ENCODE assay signal across 1 cellular context in the genomic region with DNA sequence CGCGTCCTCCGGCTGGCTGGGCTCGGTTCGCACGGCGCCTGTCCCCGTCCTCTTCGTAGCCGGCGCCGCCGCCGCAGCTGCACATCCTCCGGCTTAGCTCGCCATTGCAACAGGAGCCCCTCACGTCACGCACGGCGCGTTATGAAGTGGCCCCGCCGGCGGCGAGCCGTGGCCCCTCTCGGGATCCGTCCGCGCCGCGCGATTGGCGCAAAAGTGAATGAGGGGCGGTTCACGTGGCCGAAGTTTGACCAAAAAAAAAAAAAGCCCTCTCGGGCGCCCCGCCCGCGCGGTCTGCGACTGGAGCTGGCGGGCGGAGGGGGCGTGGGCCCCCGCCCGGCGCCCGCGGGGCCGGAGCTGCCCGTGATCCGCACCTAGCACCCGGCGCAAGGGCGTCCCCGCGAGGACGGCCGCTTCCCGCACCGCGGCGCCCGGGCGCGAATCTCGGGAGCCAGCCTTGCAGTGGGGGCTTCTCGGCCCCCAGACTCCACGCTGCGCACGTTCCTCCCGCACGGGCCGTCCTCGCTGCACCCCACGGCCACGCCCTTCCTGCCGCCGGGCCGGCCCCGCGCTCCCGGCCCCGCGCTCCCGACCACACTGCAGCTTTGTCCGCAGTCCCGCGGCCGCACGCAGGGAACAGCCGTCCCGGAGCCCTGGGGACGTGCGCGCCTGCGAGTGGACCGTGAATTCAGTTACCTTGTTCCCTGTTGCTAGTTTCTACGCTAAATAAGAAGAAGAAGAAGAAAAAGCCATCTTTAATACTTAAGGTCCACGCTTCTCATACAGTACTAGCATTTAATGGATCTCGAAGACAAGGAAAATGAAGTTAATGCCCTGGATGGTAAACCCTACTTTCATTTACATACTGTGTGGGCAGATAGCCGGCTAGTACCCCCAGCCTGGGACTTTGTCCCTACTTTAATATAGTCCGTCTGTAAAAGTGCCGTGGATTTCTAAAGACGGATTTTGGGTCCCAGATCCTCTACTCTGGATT.
TF ChIP-seq lines count a peak whose summit lies in the region.

Gene CHSY1 (minus strand): TSS at position 219 of the 991 bp plus-strand sequence. CDS start 592 bp downstream, outside the sequence.

TF ChIP-seq in K562, 482 proteins besides CTCF, POLR2A, EP300 and RAD21 (continued from another document and continues in another):
- TF ChIP-seq TGIF2 (CRISPR knock-in tag; IDR thresholded peaks at IDR 0.05) (no peak), ETV1 (tag; conservative IDR thresholded peaks at IDR 0.05; ENCODE audit: low read depth) (no peak), ESRRA (IDR thresholded peaks at IDR 0.05; ENCODE audit: borderline replicate concordance, low read depth) (no peak), RAD51 (IDR thresholded peaks at IDR 0.05; ENCODE audit: borderline replicate concordance, low read depth) (peak; percentile 23; the same call in 1 of the 2 replicates), GABPA (tag; conservative IDR thresholded peaks at IDR 0.05; ENCODE audit: low read depth) (peak; percentile 59), SAP30 (IDR thresholded peaks at IDR 0.05; ENCODE audit: borderline replicate concordance, insufficient read depth, low read depth, low read length, poor library complexity, severe bottlenecking) (peak; percentile 55), PTTG1 (tag; IDR thresholded peaks at IDR 0.05; ENCODE audit: low read depth) (no peak), MTF1 (CRISPR knock-in tag; IDR thresholded peaks at IDR 0.05; ENCODE audit: borderline replicate concordance) (no peak), GATAD2A (IDR thresholded peaks at IDR 0.05) (0 out of 2 replicates have a peak, but pooled peaks have one; percentile 62), ZNF717 (CRISPR knock-in tag; IDR thresholded peaks at IDR 0.05) (no peak), CXXC5 (CRISPR knock-in tag; IDR thresholded peaks at IDR 0.05) (peak; percentile 89), KHSRP (IDR thresholded peaks at IDR 0.05) (no peak), POLR3A (IDR thresholded peaks at IDR 0.05; ENCODE audit: borderline replicate concordance, extremely low read depth, insufficient read depth, insufficient read length) (no peak), ZNF263 (CRISPR knock-in tag; IDR thresholded peaks at IDR 0.05; ENCODE audit: borderline replicate concordance) (no peak), ZNF511 (CRISPR knock-in tag; IDR thresholded peaks at IDR 0.05) (0 out of 2 replicates have a peak, but pooled peaks have one; percentile 30), DMBX1 (CRISPR knock-in tag; IDR thresholded peaks at IDR 0.05; ENCODE audit: borderline replicate concordance) (0 out of 2 replicates have a peak, but pooled peaks have one; percentile 8), EHMT2 (IDR thresholded peaks at IDR 0.05) (no peak), ATF7 (IDR thresholded peaks at IDR 0.05) (peak; percentile 72), RB1 (IDR thresholded peaks at IDR 0.05; ENCODE audit: low read depth) (peak; percentile 51), NEUROD1 (IDR thresholded peaks at IDR 0.05; ENCODE audit: borderline replicate concordance, low read depth, low read length, partially characterized antibody) (peak; percentile 52), RBBP5 (IDR thresholded peaks at IDR 0.05; ENCODE audit: borderline replicate concordance, insufficient read depth, low read length, poor library complexity, severe bottlenecking) (peak; percentile 77), SMAD4 (CRISPR knock-in tag; conservative IDR thresholded peaks at IDR 0.05) (peak; percentile 91), PCBP1 (IDR thresholded peaks at IDR 0.05; ENCODE audit: low read depth, low read length, poor library complexity, severe bottlenecking) (peak; percentile 45), NR1H2 (CRISPR knock-in tag; IDR thresholded peaks at IDR 0.05) (no peak), RCOR1 (IDR thresholded peaks at IDR 0.05; ENCODE audit: borderline replicate concordance in 1 of 2, low read depth in 2 of 2, low read length in 2 of 2) (no peak; a peak in 1 of 4 replicates), ZFX (CRISPR knock-in tag; IDR thresholded peaks at IDR 0.05) (peak; percentile 51), IFI16 (CRISPR knock-in tag; IDR thresholded peaks at IDR 0.05) (no peak), HDAC1 (IDR thresholded peaks at IDR 0.05) (0 out of 4 replicates have a peak, but pooled peaks of 1 of the 2 experiments have one; percentile 26), NRF1 (conservative IDR thresholded peaks at IDR 0.05 in 1 of 2, IDR thresholded peaks at IDR 0.05 in 1 of 2) (peak; percentile 39 to 55; a peak in 3 of 4 replicates), GATA2 (CRISPR knock-in tag; IDR thresholded peaks at IDR 0.05) (no peak), HDGF (IDR thresholded peaks at IDR 0.05) (no peak), BRCA1 (IDR thresholded peaks at IDR 0.05) (no peak), BRCA1 (CRISPR knock-in tag; IDR thresholded peaks at IDR 0.05) (no peak), SUPT5H (IDR thresholded peaks at IDR 0.05) (0 out of 2 replicates have a peak, but pooled peaks have one; percentile 36), SAFB2 (IDR thresholded peaks at IDR 0.05; ENCODE audit: borderline replicate concordance, low read depth, low read length, severe bottlenecking) (no peak), ZNF165 (CRISPR knock-in tag; IDR thresholded peaks at IDR 0.05; ENCODE audit: borderline replicate concordance) (no peak), CREB1 (IDR thresholded peaks at IDR 0.05) (peak; percentile 49; the same call in 1 of the 2 replicates), CREB1 (CRISPR knock-in tag; IDR thresholded peaks at IDR 0.05) (0 out of 2 replicates have a peak, but pooled peaks have one; percentile 39), ZNF75A (CRISPR knock-in tag; IDR thresholded peaks at IDR 0.05) (no peak), NFATC3 (IDR thresholded peaks at IDR 0.05) (no peak), ZNF431 (CRISPR knock-in tag; IDR thresholded peaks at IDR 0.05) (0 out of 2 replicates have a peak, but pooled peaks have one; percentile 20), OTX1 (CRISPR knock-in tag; IDR thresholded peaks at IDR 0.05) (no peak), PHTF2 (CRISPR knock-in tag; IDR thresholded peaks at IDR 0.05) (no peak), ZNF232 (CRISPR knock-in tag; IDR thresholded peaks at IDR 0.05) (no peak), BHLHE40 (IDR thresholded peaks at IDR 0.05; ENCODE audit: low read length) (peak; percentile 62), KDM1A (IDR thresholded peaks at IDR 0.05) (no peak), NCOA2 (IDR thresholded peaks at IDR 0.05; ENCODE audit: partially characterized antibody in 2 of 2) (no peak), FOXP1 (CRISPR knock-in tag; IDR thresholded peaks at IDR 0.05) (peak; percentile 77), ILF3 (IDR thresholded peaks at IDR 0.05; ENCODE audit: borderline replicate concordance) (no peak)
- TF ChIP-seq, protein P1, sequence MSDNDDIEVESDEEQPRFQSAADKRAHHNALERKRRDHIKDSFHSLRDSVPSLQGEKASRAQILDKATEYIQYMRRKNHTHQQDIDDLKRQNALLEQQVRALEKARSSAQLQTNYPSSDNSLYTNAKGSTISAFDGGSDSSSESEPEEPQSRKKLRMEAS (CRISPR knock-in tag; IDR thresholded peaks at IDR 0.05): peak; percentile 26; the same call in 1 of the 2 replicates
- TF ChIP-seq, protein P2, sequence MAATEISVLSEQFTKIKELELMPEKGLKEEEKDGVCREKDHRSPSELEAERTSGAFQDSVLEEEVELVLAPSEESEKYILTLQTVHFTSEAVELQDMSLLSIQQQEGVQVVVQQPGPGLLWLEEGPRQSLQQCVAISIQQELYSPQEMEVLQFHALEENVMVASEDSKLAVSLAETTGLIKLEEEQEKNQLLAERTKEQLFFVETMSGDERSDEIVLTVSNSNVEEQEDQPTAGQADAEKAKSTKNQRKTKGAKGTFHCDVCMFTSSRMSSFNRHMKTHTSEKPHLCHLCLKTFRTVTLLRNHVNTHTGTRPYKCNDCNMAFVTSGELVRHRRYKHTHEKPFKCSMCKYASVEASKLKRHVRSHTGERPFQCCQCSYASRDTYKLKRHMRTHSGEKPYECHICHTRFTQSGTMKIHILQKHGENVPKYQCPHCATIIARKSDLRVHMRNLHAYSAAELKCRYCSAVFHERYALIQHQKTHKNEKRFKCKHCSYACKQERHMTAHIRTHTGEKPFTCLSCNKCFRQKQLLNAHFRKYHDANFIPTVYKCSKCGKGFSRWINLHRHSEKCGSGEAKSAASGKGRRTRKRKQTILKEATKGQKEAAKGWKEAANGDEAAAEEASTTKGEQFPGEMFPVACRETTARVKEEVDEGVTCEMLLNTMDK (IDR thresholded peaks at IDR 0.05; ENCODE audit: borderline replicate concordance, insufficient read depth, low read depth, low read length, poor library complexity, severe bottlenecking): peak; percentile 5
- TF ChIP-seq, protein P3, sequence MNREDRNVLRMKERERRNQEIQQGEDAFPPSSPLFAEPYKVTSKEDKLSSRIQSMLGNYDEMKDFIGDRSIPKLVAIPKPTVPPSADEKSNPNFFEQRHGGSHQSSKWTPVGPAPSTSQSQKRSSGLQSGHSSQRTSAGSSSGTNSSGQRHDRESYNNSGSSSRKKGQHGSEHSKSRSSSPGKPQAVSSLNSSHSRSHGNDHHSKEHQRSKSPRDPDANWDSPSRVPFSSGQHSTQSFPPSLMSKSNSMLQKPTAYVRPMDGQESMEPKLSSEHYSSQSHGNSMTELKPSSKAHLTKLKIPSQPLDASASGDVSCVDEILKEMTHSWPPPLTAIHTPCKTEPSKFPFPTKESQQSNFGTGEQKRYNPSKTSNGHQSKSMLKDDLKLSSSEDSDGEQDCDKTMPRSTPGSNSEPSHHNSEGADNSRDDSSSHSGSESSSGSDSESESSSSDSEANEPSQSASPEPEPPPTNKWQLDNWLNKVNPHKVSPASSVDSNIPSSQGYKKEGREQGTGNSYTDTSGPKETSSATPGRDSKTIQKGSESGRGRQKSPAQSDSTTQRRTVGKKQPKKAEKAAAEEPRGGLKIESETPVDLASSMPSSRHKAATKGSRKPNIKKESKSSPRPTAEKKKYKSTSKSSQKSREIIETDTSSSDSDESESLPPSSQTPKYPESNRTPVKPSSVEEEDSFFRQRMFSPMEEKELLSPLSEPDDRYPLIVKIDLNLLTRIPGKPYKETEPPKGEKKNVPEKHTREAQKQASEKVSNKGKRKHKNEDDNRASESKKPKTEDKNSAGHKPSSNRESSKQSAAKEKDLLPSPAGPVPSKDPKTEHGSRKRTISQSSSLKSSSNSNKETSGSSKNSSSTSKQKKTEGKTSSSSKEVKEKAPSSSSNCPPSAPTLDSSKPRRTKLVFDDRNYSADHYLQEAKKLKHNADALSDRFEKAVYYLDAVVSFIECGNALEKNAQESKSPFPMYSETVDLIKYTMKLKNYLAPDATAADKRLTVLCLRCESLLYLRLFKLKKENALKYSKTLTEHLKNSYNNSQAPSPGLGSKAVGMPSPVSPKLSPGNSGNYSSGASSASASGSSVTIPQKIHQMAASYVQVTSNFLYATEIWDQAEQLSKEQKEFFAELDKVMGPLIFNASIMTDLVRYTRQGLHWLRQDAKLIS (CRISPR knock-in tag; IDR thresholded peaks at IDR 0.05): 0 out of 2 replicates have a peak, but pooled peaks have one; percentile 53
- TF ChIP-seq, protein P4, sequence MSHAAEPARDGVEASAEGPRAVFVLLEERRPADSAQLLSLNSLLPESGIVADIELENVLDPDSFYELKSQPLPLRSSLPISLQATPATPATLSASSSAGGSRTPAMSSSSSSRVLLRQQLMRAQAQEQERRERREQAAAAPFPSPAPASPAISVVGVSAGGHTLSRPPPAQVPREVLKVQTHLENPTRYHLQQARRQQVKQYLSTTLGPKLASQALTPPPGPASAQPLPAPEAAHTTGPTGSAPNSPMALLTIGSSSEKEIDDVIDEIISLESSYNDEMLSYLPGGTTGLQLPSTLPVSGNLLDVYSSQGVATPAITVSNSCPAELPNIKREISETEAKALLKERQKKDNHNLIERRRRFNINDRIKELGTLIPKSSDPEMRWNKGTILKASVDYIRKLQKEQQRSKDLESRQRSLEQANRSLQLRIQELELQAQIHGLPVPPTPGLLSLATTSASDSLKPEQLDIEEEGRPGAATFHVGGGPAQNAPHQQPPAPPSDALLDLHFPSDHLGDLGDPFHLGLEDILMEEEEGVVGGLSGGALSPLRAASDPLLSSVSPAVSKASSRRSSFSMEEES (CRISPR knock-in tag; IDR thresholded peaks at IDR 0.05): no peak
- TF ChIP-seq, protein P5, sequence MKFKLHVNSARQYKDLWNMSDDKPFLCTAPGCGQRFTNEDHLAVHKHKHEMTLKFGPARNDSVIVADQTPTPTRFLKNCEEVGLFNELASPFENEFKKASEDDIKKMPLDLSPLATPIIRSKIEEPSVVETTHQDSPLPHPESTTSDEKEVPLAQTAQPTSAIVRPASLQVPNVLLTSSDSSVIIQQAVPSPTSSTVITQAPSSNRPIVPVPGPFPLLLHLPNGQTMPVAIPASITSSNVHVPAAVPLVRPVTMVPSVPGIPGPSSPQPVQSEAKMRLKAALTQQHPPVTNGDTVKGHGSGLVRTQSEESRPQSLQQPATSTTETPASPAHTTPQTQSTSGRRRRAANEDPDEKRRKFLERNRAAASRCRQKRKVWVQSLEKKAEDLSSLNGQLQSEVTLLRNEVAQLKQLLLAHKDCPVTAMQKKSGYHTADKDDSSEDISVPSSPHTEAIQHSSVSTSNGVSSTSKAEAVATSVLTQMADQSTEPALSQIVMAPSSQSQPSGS (CRISPR knock-in tag; IDR thresholded peaks at IDR 0.05): no peak
- TF ChIP-seq, protein P6, sequence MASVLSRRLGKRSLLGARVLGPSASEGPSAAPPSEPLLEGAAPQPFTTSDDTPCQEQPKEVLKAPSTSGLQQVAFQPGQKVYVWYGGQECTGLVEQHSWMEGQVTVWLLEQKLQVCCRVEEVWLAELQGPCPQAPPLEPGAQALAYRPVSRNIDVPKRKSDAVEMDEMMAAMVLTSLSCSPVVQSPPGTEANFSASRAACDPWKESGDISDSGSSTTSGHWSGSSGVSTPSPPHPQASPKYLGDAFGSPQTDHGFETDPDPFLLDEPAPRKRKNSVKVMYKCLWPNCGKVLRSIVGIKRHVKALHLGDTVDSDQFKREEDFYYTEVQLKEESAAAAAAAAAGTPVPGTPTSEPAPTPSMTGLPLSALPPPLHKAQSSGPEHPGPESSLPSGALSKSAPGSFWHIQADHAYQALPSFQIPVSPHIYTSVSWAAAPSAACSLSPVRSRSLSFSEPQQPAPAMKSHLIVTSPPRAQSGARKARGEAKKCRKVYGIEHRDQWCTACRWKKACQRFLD (CRISPR knock-in tag; IDR thresholded peaks at IDR 0.05): peak; percentile 62; the same call in 1 of the 2 replicates
- TF ChIP-seq, protein P7, sequence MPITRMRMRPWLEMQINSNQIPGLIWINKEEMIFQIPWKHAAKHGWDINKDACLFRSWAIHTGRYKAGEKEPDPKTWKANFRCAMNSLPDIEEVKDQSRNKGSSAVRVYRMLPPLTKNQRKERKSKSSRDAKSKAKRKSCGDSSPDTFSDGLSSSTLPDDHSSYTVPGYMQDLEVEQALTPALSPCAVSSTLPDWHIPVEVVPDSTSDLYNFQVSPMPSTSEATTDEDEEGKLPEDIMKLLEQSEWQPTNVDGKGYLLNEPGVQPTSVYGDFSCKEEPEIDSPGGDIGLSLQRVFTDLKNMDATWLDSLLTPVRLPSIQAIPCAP (CRISPR knock-in tag; IDR thresholded peaks at IDR 0.05; ENCODE audit: borderline replicate concordance): no peak
- TF ChIP-seq, protein P8, sequence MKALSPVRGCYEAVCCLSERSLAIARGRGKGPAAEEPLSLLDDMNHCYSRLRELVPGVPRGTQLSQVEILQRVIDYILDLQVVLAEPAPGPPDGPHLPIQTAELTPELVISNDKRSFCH (CRISPR knock-in tag; IDR thresholded peaks at IDR 0.05): no peak
- TF ChIP-seq, protein P8 (tag; IDR thresholded peaks at IDR 0.05): 0 out of 2 replicates have a peak, but pooled peaks have one; percentile 25
